9 cellular contexts compared by ENCODE assay signal in the genomic region with DNA sequence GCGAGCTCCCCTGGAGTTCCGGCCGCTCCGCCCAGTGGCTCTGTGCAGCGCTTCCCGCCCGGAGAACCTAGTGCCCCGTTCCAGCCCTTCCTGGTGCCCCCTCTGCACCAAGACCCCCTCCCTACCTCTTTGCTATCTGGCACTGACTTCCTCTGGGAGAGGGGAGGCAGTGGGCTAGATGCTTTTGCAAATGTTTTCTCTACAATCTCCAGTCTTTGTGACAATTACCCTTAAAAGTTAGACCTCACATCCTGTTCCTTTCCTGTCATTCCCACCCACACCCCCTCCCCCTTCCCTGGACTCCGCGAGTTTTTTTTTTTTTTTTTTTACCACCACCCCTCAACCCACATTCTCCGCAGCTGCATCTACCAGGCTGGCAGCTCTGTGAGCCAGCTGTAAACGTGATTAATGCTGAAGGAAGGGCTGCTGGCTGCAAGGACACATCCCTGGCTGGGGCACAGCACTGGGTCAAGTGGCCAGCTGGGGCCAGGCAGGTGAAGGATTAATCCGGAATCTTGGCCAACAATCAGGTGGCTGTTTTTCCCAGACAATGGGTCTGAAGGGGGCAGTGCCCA.
DNase-seq lines count a peak whose midpoint lies in the region; ATAC-seq and TF ChIP-seq lines count a peak whose summit lies in the region.
"Had no signal": no experiment of that assay in that cellular context is flagged by ENCODE, and none has a peak within 500 bp of the region (broad histone marks: within the 10 kb centered on the region; RNA-seq: fewer than 3 reads in every experiment).

No MANE protein-coding gene starts in this region.

- H3K9me3 Mint-ChIP-seq in activated naive CD8-positive, alpha-beta T cell treated with anti-CD3 and anti-CD28 coated beads for 36 hours, result no peaks in the 10 kb centered on the region
- H3K9me3 Mint-ChIP-seq: dendritic cell treated with granulocyte-macrophage colony-stimulating factor and Interleukin-4, amounts not matched to agents 40 ng/mL and 50 ng/mL, for 4 days had no signal

- peaks cover 5% of the 10 kb centered on the region for H3K4me1 ChIP-seq in mucosa of descending colon (ENCODE audit: low read depth)
- H3K4me1 ChIP-seq in sigmoid colon, result peaks cover 0 to 13% (median 12%) of the 10 kb centered on the region in 4 donors

- H3K27me3 Mint-ChIP-seq in activated naive CD8-positive, alpha-beta T cell treated with anti-CD3 and anti-CD28 coated beads for 36 hours, result no peaks in the 10 kb centered on the region

- no peaks in the 10 kb centered on the region for H3K36me3 ChIP-seq in mucosa of descending colon (ENCODE audit: low read depth)
- H3K36me3 ChIP-seq in sigmoid colon, result no peaks in the 10 kb centered on the region

- intact Hi-C loops in mucosa of descending colon (cut with DNase I, micrococcal nuclease) (no loop called here), sigmoid colon (cut with DNase I) (no loop called here)

- TF ChIP-seq CTCF in mucosa of descending colon (IDR thresholded peaks at IDR 0.05), result no peak
- no peak for TF ChIP-seq CTCF in sigmoid colon (IDR thresholded peaks at IDR 0.05)

- 3% methylated on average over 13 of the region's 13 CpGs for WGBS in sigmoid colon, 2 donors

- H3K9me3 ChIP-seq in mucosa of descending colon, result no peaks in the 10 kb centered on the region
- no peaks in the 10 kb centered on the region for H3K9me3 ChIP-seq in sigmoid colon

- TF ChIP-seq EP300 in sigmoid colon (IDR thresholded peaks at IDR 0.05), result no peak

- H3K27ac Mint-ChIP-seq in activated naive CD8-positive, alpha-beta T cell treated with anti-CD3 and anti-CD28 coated beads for 36 hours, result no peak overlapping the region
- H3K27ac Mint-ChIP-seq: dendritic cell treated with granulocyte-macrophage colony-stimulating factor and Interleukin-4, amounts not matched to agents 40 ng/mL and 50 ng/mL, for 4 days had no signal

- peak overlapping the region; percentile 71 for H3K4me3 Mint-ChIP-seq in activated naive CD8-positive, alpha-beta T cell treated with anti-CD3 and anti-CD28 coated beads for 36 hours
- H3K4me3 Mint-ChIP-seq: dendritic cell treated with granulocyte-macrophage colony-stimulating factor and Interleukin-4, amounts not matched to agents 40 ng/mL and 50 ng/mL, for 4 days had no signal

- ATAC-seq in mucosa of descending colon (peak; percentile 46), HG02852 (IDR thresholded peaks at IDR 0.05; ENCODE audit: unreplicated experiment) (no peak), GM18873 (IDR thresholded peaks at IDR 0.05; ENCODE audit: low FRiP score, unreplicated experiment) (no peak)

- H3K4me1 Mint-ChIP-seq in activated naive CD8-positive, alpha-beta T cell treated with anti-CD3 and anti-CD28 coated beads for 36 hours, result peaks cover 10% of the 10 kb centered on the region

- no peak overlapping the region for H3K27ac ChIP-seq in sigmoid colon

- peaks cover 12 to 59% (median 34%) of the 10 kb centered on the region in 3 donors for H3K27me3 ChIP-seq in sigmoid colon

- no peak for TF ChIP-seq POLR2A in sigmoid colon (IDR thresholded peaks at IDR 0.05)

- peak; percentile 36 for DNase-seq in DMS79 treated with DMSO at 0.1 percent for 48 hours (lab: John Stamatoyannopoulos, UW)
- DNase-seq in NCI-H146 (lab: John Stamatoyannopoulos, UW), result peak; percentile 83
- no peak for DNase-seq in activated naive CD8-positive, alpha-beta T cell treated with anti-CD3 and anti-CD28 coated beads for 36 hours
- DNase-seq in mucosa of descending colon, result no peak
- no peak for DNase-seq in sigmoid colon
- no peak for DNase-seq in mesenteric fat pad (ENCODE audit: low spot score)

- no peaks in the 10 kb centered on the region for H3K36me3 Mint-ChIP-seq in activated naive CD8-positive, alpha-beta T cell treated with anti-CD3 and anti-CD28 coated beads for 36 hours

- H3K4me3 ChIP-seq in mucosa of descending colon (no peak overlapping the region), sigmoid colon (peak overlapping the region in 1 of 4 donors; percentile 30)

Comparison
In these comparisons a context has a peak if more than half of its experiments do, and no peak if none do; other contexts are left out.
1. DNase-seq: peak in DMS79 treated with DMSO at 0.1 percent for 48 hours (single experiment) and NCI-H146 (single experiment); none in activated naive CD8-positive, alpha-beta T cell treated with anti-CD3 and anti-CD28 coated beads for 36 hours (single experiment), mucosa of descending colon (0 of 3), sigmoid colon (single experiment) and mesenteric fat pad (single experiment).